ENCODE assay signal across 1 cellular context in the genomic region with DNA sequence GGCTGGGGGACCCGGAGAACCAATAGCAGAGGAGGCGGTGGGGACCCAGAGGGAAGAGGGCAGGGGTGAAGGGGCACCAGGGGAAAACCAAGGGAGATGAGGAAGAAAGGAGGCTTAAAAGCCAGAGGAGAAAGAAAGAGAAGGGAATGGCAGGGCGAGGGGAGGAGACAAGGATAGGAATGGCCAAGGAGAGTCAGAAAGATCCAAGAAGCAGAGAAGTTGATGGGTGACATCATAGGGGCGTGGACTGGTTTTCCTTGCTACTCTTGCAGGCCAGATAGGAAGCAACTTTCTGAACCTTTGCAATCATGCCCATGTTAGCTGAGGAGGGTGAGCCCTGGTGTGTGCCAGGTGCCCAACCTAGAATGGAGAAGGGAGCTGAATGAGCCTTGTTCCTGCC.
TF ChIP-seq lines count a peak whose summit lies in the region.

No MANE protein-coding gene starts in this region.

TF ChIP-seq in HCT116, 20 proteins besides CTCF, POLR2A, EP300 and RAD21:
- TF ChIP-seq CEBPB (IDR thresholded peaks at IDR 0.05; ENCODE audit: low read depth) (no peak), ZBTB33 (IDR thresholded peaks at IDR 0.05; ENCODE audit: extremely low read depth, insufficient replicate concordance, low read length) (no peak), ZNF274 (IDR thresholded peaks at IDR 0.05; ENCODE audit: low read depth, low read length) (no peak), ELF1 (IDR thresholded peaks at IDR 0.05; ENCODE audit: borderline replicate concordance, low read depth) (no peak), CBX3 (IDR thresholded peaks at IDR 0.05; ENCODE audit: low read depth) (no peak), POLR2AphosphoS5 (IDR thresholded peaks at IDR 0.05; ENCODE audit: low read depth, low read length) (no peak), SP1 (IDR thresholded peaks at IDR 0.05; ENCODE audit: low read depth) (no peak), EZH2 (IDR thresholded peaks at IDR 0.05) (no peak), JUND (IDR thresholded peaks at IDR 0.05) (no peak), SIN3A (IDR thresholded peaks at IDR 0.05; ENCODE audit: low read depth) (no peak), FOSL1 (IDR thresholded peaks at IDR 0.05; ENCODE audit: low read depth) (no peak), YY1 (IDR thresholded peaks at IDR 0.05; ENCODE audit: extremely low read depth, insufficient replicate concordance, low read depth, low read length) (no peak), MAX (IDR thresholded peaks at IDR 0.05) (no peak), SRF (IDR thresholded peaks at IDR 0.05; ENCODE audit: low read depth) (no peak)
- TF ChIP-seq, protein P1, sequence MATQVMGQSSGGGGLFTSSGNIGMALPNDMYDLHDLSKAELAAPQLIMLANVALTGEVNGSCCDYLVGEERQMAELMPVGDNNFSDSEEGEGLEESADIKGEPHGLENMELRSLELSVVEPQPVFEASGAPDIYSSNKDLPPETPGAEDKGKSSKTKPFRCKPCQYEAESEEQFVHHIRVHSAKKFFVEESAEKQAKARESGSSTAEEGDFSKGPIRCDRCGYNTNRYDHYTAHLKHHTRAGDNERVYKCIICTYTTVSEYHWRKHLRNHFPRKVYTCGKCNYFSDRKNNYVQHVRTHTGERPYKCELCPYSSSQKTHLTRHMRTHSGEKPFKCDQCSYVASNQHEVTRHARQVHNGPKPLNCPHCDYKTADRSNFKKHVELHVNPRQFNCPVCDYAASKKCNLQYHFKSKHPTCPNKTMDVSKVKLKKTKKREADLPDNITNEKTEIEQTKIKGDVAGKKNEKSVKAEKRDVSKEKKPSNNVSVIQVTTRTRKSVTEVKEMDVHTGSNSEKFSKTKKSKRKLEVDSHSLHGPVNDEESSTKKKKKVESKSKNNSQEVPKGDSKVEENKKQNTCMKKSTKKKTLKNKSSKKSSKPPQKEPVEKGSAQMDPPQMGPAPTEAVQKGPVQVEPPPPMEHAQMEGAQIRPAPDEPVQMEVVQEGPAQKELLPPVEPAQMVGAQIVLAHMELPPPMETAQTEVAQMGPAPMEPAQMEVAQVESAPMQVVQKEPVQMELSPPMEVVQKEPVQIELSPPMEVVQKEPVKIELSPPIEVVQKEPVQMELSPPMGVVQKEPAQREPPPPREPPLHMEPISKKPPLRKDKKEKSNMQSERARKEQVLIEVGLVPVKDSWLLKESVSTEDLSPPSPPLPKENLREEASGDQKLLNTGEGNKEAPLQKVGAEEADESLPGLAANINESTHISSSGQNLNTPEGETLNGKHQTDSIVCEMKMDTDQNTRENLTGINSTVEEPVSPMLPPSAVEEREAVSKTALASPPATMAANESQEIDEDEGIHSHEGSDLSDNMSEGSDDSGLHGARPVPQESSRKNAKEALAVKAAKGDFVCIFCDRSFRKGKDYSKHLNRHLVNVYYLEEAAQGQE (IDR thresholded peaks at IDR 0.05; ENCODE audit: low read depth) = no peak
